ENCODE assay signal across 9 cellular contexts in genomic region chr12:4322789-4323188, GRCh38. TPM values are rescaled to one million over a fixed set of nuclear protein-coding genes. Genes with fewer than 3 reads are reported as not detected.
A peak's percentile ranks its signal among the peaks of the same experiment; 100 is the strongest.
DNase-seq lines count a peak whose midpoint lies in the region; ATAC-seq and TF ChIP-seq lines count a peak whose summit lies in the region.
"Had no signal": no experiment of that assay in that cellular context is flagged by ENCODE, and none has a peak within 500 bp of the region (broad histone marks: within the 10 kb centered on the region; RNA-seq: fewer than 3 reads in every experiment).

No MANE protein-coding gene starts in this region.

- ATAC-seq in CD4-positive, alpha-beta T cell (ENCODE audit: poor library complexity) = no peak
- no peak for ATAC-seq in naive B cell (ENCODE audit: low read depth in 2 of 2)
- no peak for ATAC-seq in omental fat pad (ENCODE audit: low FRiP score)

- H3K4me3 Mint-ChIP-seq in CD4-positive, alpha-beta T cell = peak overlapping the region; percentile 23
- peak overlapping the region; percentile 93 for H3K4me3 Mint-ChIP-seq in activated T-helper 1 cell treated with anti-CD3 and anti-CD28 coated beads, Interleukin-12 subunit alpha, Interleukin-12 subunit beta, Interleukin-2, Interleukin-4 antibody, amounts not matched to agents 30 ng/mL and 10 ng/mL and 1 ng/mL, durations not matched to agents 14 hours and 24 hours and 36 hours
- H3K4me3 Mint-ChIP-seq in naive B cell = peak overlapping the region in 7 of 8 donors; percentile 9 to 95 (median 63)

- CTCF ChIA-PET in CD4-positive, alpha-beta T cell (lab: Charles Lee) = interaction anchor here (2.7 kb wide), 1 partner anchor 46 kb away, joined by 8 read pairs; no protein-coding TSS in a partner anchor
- CTCF ChIA-PET in HEK293 (lab: Yijun Ruan, JAX) = interaction anchor here (0.6 to 1.3 kb wide), 3 partner anchors 17 to 325 kb away, joined by 3 read pairs; no protein-coding TSS in a partner anchor

- intact Hi-C loops in CD4-positive, alpha-beta T cell (cut with DNase I, micrococcal nuclease) = loop anchor here in 1 of 2 experiments (5.0 to 10.0 kb wide), 5 partner anchors 215 to 1245 kb away; partner anchors contain the start of genes CRACR2A, PARP11, RAD51AP1 and TSPAN9
- intact Hi-C loops in activated T-helper 1 cell treated with anti-CD3 and anti-CD28 coated beads, Interleukin-12 subunit alpha, Interleukin-12 subunit beta, Interleukin-2, Interleukin-4 antibody, amounts not matched to agents 30 ng/mL and 10 ng/mL and 1 ng/mL, durations not matched to agents 14 hours and 24 hours and 36 hours (cut with micrococcal nuclease) = loop anchor here (5.0 kb wide), 3 partner anchors 325 to 1510 kb away; partner anchors contain the start of genes AKAP3, ITFG2, NDUFA9 and TSPAN9
- intact Hi-C loops in esophagus squamous epithelium (cut with DNase I) = no loop called here

- H3K36me3 Mint-ChIP-seq in CD4-positive, alpha-beta T cell (ENCODE audit: low read depth) = peaks cover 12% of the 10 kb centered on the region
- H3K36me3 Mint-ChIP-seq in activated T-helper 1 cell treated with anti-CD3 and anti-CD28 coated beads, Interleukin-12 subunit alpha, Interleukin-12 subunit beta, Interleukin-2, Interleukin-4 antibody, amounts not matched to agents 30 ng/mL and 10 ng/mL and 1 ng/mL, durations not matched to agents 14 hours and 24 hours and 36 hours (ENCODE audit: low read depth) = peaks cover 7% of the 10 kb centered on the region
- no peaks in the 10 kb centered on the region for H3K36me3 Mint-ChIP-seq in naive B cell

- H3K9me3 Mint-ChIP-seq in CD4-positive, alpha-beta T cell = no peaks in the 10 kb centered on the region
- no peaks in the 10 kb centered on the region for H3K9me3 Mint-ChIP-seq in activated T-helper 1 cell treated with anti-CD3 and anti-CD28 coated beads, Interleukin-12 subunit alpha, Interleukin-12 subunit beta, Interleukin-2, Interleukin-4 antibody, amounts not matched to agents 30 ng/mL and 10 ng/mL and 1 ng/mL, durations not matched to agents 14 hours and 24 hours and 36 hours
- H3K9me3 Mint-ChIP-seq in naive B cell = no peaks in the 10 kb centered on the region

- TF ChIP-seq POLR2A in esophagus squamous epithelium (IDR thresholded peaks at IDR 0.05) = no peak

- no peak for DNase-seq in CD4-positive, alpha-beta T cell
- DNase-seq in activated T-helper 1 cell treated with anti-CD3 and anti-CD28 coated beads, Interleukin-12 subunit alpha, Interleukin-12 subunit beta, Interleukin-2, Interleukin-4 antibody, amounts not matched to agents 30 ng/mL and 10 ng/mL and 1 ng/mL, durations not matched to agents 14 hours and 24 hours and 36 hours (ENCODE audit: low spot score) = no peak
- no peak for DNase-seq in naive B cell
- no peak for DNase-seq in omental fat pad (ENCODE audit: low spot score)
- no peak for DNase-seq in DMS153 treated with DMSO at 0.1 percent for 48 hours (lab: John Stamatoyannopoulos, UW; ENCODE audit: unreplicated experiment)
- DNase-seq in BE2C = no peak
- no peak for DNase-seq in esophagus squamous epithelium (lab: John Stamatoyannopoulos, UW)
- DNase-seq: midbrain had no signal

- H3K27me3 Mint-ChIP-seq in CD4-positive, alpha-beta T cell = no peaks in the 10 kb centered on the region
- no peaks in the 10 kb centered on the region for H3K27me3 Mint-ChIP-seq in activated T-helper 1 cell treated with anti-CD3 and anti-CD28 coated beads, Interleukin-12 subunit alpha, Interleukin-12 subunit beta, Interleukin-2, Interleukin-4 antibody, amounts not matched to agents 30 ng/mL and 10 ng/mL and 1 ng/mL, durations not matched to agents 14 hours and 24 hours and 36 hours (ENCODE audit: insufficient read depth)
- no peaks in the 10 kb centered on the region for H3K27me3 Mint-ChIP-seq in naive B cell

- no peaks in the 10 kb centered on the region for H3K27me3 ChIP-seq in CD4-positive, alpha-beta T cell (ENCODE audit: control insufficient read depth, insufficient read depth, low read length)
- H3K27me3 ChIP-seq in BE2C = no peaks in the 10 kb centered on the region; the same call in 1 of the 2 replicates
- H3K27me3 ChIP-seq in esophagus squamous epithelium = no peaks in the 10 kb centered on the region

- H3K4me1 Mint-ChIP-seq in CD4-positive, alpha-beta T cell (ENCODE audit: low read depth) = peaks cover 49% of the 10 kb centered on the region
- peaks cover 45% of the 10 kb centered on the region for H3K4me1 Mint-ChIP-seq in activated T-helper 1 cell treated with anti-CD3 and anti-CD28 coated beads, Interleukin-12 subunit alpha, Interleukin-12 subunit beta, Interleukin-2, Interleukin-4 antibody, amounts not matched to agents 30 ng/mL and 10 ng/mL and 1 ng/mL, durations not matched to agents 14 hours and 24 hours and 36 hours (ENCODE audit: low read depth)
- H3K4me1 Mint-ChIP-seq in naive B cell = peaks cover 18 to 37% (median 36%) of the 10 kb centered on the region in 3 donors

- H3K27ac Mint-ChIP-seq in CD4-positive, alpha-beta T cell = peak overlapping the region; percentile 15
- H3K27ac Mint-ChIP-seq in activated T-helper 1 cell treated with anti-CD3 and anti-CD28 coated beads, Interleukin-12 subunit alpha, Interleukin-12 subunit beta, Interleukin-2, Interleukin-4 antibody, amounts not matched to agents 30 ng/mL and 10 ng/mL and 1 ng/mL, durations not matched to agents 14 hours and 24 hours and 36 hours = no peak overlapping the region
- H3K27ac Mint-ChIP-seq in naive B cell = peak overlapping the region in 3 of 6 donors; percentile 15 to 79 (median 76)

- no peak overlapping the region for H3K4me3 ChIP-seq in HEK293 (ENCODE audit: low read depth, low read length)
- no peak overlapping the region for H3K4me3 ChIP-seq in BE2C (ENCODE audit: low read depth, low read length)
- no peak overlapping the region for H3K4me3 ChIP-seq in esophagus squamous epithelium

- no peak overlapping the region for H3K27ac ChIP-seq in CD4-positive, alpha-beta T cell (ENCODE audit: low read depth, low read length)
- no peak overlapping the region for H3K27ac ChIP-seq in HEK293 (ENCODE audit: extremely low read depth, low read depth, low read length)
- no peak overlapping the region for H3K27ac ChIP-seq in esophagus squamous epithelium

- no peaks in the 10 kb centered on the region for H3K9me3 ChIP-seq in CD4-positive, alpha-beta T cell (ENCODE audit: control insufficient read depth, low read length)
- H3K9me3 ChIP-seq in HEK293 (ENCODE audit: control insufficient read depth, insufficient read depth, low read depth, low read length) (no peaks in the 10 kb centered on the region), BE2C (no peaks in the 10 kb centered on the region), esophagus squamous epithelium (no peaks in the 10 kb centered on the region)

- no peak for TF ChIP-seq CTCF in CD4-positive, alpha-beta T cell (IDR thresholded peaks at IDR 0.05)
- TF ChIP-seq CTCF in HEK293 (tag by site-specific recombination; IDR thresholded peaks at IDR 0.05) = no peak
- TF ChIP-seq CTCF in omental fat pad (IDR thresholded peaks at IDR 0.05) = no peak
- TF ChIP-seq CTCF in BE2C (IDR thresholded peaks at IDR 0.05; ENCODE audit: low read depth, low read length) = no peak
- TF ChIP-seq CTCF in esophagus squamous epithelium (IDR thresholded peaks at IDR 0.05) = no peak

- peaks cover 3 to 9% of the 10 kb centered on the region in 2 experiments; a peak in 2 of 3 replicates for H3K36me3 ChIP-seq in HEK293 (ENCODE audit: control insufficient read depth in 2 of 2, insufficient read depth in 1 of 2, low read length in 2 of 2)
- no peaks in the 10 kb centered on the region for H3K36me3 ChIP-seq in BE2C
- peaks cover 0 to 8% (median 0%) of the 10 kb centered on the region in 3 donors for H3K36me3 ChIP-seq in esophagus squamous epithelium

- H3K4me1 ChIP-seq in HEK293 (ENCODE audit: control insufficient read depth, insufficient read depth, low read length) (peaks cover 3% of the 10 kb centered on the region; the same call in 1 of the 2 replicates), BE2C (no peaks in the 10 kb centered on the region), esophagus squamous epithelium (peaks cover 8 to 26% (median 9%) of the 10 kb centered on the region in 3 donors)

- WGBS in esophagus squamous epithelium, 2 donors = 67 to 76% methylated on average over 4 to 5 of the region's 5 CpGs

- POLR2A ChIA-PET in CD4-positive, alpha-beta T cell (lab: Charles Lee) = interaction anchor here (0.5 to 1.0 kb wide), 2 partner anchors 22 to 51 kb away, joined by 3 read pairs; no protein-coding TSS in a partner anchor
- POLR2A ChIA-PET in HEK293 (lab: Yijun Ruan, JAX) = no interaction called here

TF ChIP-seq in HEK293, 187 proteins besides CTCF, POLR2A, EP300 and RAD21 (continues in another document):
- TF ChIP-seq SCRT2 (tag by site-specific recombination; IDR thresholded peaks at IDR 0.05) (no peak), ZIC2 (tag by site-specific recombination; IDR thresholded peaks at IDR 0.05) (no peak)

RNA-seq across cellular contexts. Expression of gene TIGAR, which starts 1.8 kb away (rescaled TPM):
- 1 to 10 TPM; 5.3 to 7.1 TPM for total RNA-seq in CD4-positive, alpha-beta T cell
- total RNA-seq in activated T-helper 1 cell treated with anti-CD3 and anti-CD28 coated beads, Interleukin-12 subunit alpha, Interleukin-12 subunit beta, Interleukin-2, Interleukin-4 antibody, amounts not matched to agents 30 ng/mL and 10 ng/mL and 1 ng/mL, durations not matched to agents 14 hours and 24 hours and 36 hours = 14.4 TPM in 2 replicates
- 1 to 10 TPM; 3.3 to 9.4 (median 5.6) TPM for polyA plus RNA-seq in naive B cell (ENCODE audit: low read depth in 6 of 6)
- total RNA-seq in omental fat pad (10 to 100 TPM in 1 of 4 donors, 1 to 10 TPM in 3; 4.2 to 13.5 (median 5.3) TPM), esophagus squamous epithelium (1 to 10 TPM; 5.1 to 8.1 (median 5.9) TPM)
- 9.6 TPM for polyA plus RNA-seq in BE2C (2012; ENCODE audit: insufficient read depth, insufficient read length, low read depth)

RNA-seq across cellular contexts. Expression of gene CCND2, which starts 49.2 kb away (rescaled TPM):
- total RNA-seq in CD4-positive, alpha-beta T cell = 100 to 1,000 TPM; 159 to 163 TPM
- 548 and 549 TPM in 2 replicates for total RNA-seq in activated T-helper 1 cell treated with anti-CD3 and anti-CD28 coated beads, Interleukin-12 subunit alpha, Interleukin-12 subunit beta, Interleukin-2, Interleukin-4 antibody, amounts not matched to agents 30 ng/mL and 10 ng/mL and 1 ng/mL, durations not matched to agents 14 hours and 24 hours and 36 hours
- 10 to 100 TPM in 2 of 6 donors, 1 to 10 TPM in 4; 5.6 to 16.7 (median 8.3) TPM for polyA plus RNA-seq in naive B cell (ENCODE audit: low read depth in 6 of 6)
- total RNA-seq in omental fat pad (100 to 1,000 TPM in 2 of 4 donors, 10 to 100 TPM in 2; 73.3 to 116 (median 92.6) TPM), esophagus squamous epithelium (10 to 100 TPM; 13.9 to 49.8 (median 35.9) TPM)
- not detected for polyA plus RNA-seq in BE2C (2012; ENCODE audit: insufficient read depth, insufficient read length, low read depth)

RNA-seq across cellular contexts. Expression of gene FGF23, which starts 56.7 kb away (rescaled TPM):
- not detected for total RNA-seq in CD4-positive, alpha-beta T cell
- total RNA-seq in activated T-helper 1 cell treated with anti-CD3 and anti-CD28 coated beads, Interleukin-12 subunit alpha, Interleukin-12 subunit beta, Interleukin-2, Interleukin-4 antibody, amounts not matched to agents 30 ng/mL and 10 ng/mL and 1 ng/mL, durations not matched to agents 14 hours and 24 hours and 36 hours = not detected in 2 replicates
- not detected for polyA plus RNA-seq in naive B cell (ENCODE audit: low read depth in 6 of 6)
- total RNA-seq in omental fat pad (not detected), esophagus squamous epithelium (not detected)
- not detected for polyA plus RNA-seq in BE2C (2012; ENCODE audit: insufficient read depth, insufficient read length, low read depth)

Comparison
In these comparisons a context has a peak if more than half of its experiments do, and no peak if none do; other contexts are left out.
1. H3K4me3 Mint-ChIP-seq: peak in every context shown above with its lines; median percentile 93 in activated T-helper 1 cell treated with anti-CD3 and anti-CD28 coated beads, Interleukin-12 subunit alpha, Interleukin-12 subunit beta, Interleukin-2, Interleukin-4 antibody, amounts not matched to agents 30 ng/mL and 10 ng/mL and 1 ng/mL, durations not matched to agents 14 hours and 24 hours and 36 hours; 63 in naive B cell; 23 in CD4-positive, alpha-beta T cell.